ENCODE assay signal across 15 cellular contexts in the genomic region with DNA sequence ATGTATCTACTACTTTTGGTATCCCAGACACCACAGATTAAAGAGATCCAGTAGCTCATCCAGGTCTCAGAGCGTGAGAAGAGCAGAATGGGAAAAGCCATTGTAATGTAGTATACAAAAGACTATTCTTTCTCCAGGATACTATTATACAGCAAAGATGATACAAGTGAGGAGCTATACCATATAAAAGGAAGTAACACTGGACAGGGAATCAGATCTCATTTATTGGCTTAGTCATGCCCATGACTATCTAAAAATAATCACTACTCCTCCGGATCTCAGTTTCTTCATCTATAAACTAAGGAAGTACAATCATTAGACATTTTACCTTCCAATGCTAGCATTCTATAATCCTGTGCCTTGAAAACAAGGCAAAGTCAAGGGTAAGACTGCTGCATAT. TPM values are rescaled to one million over a fixed set of nuclear protein-coding genes. Genes with fewer than 3 reads are reported as not detected.
DNase-seq lines count a peak whose midpoint lies in the region; ATAC-seq and TF ChIP-seq lines count a peak whose summit lies in the region.
"Had no signal": no experiment of that assay in that cellular context is flagged by ENCODE, and none has a peak within 500 bp of the region (broad histone marks: within the 10 kb centered on the region; RNA-seq: fewer than 3 reads in every experiment).

No MANE protein-coding gene starts in this region.

- peaks cover 0 to 33% of the 10 kb centered on the region in 2 donors for H3K36me3 ChIP-seq in gastrocnemius medialis

- no peaks in the 10 kb centered on the region for H3K9me3 Mint-ChIP-seq in HFFc6
- H3K9me3 Mint-ChIP-seq in activated T-helper 2 cell treated with anti-CD3 and anti-CD28 coated beads, Interferon-gamma antibody, Interleukin-2, Interleukin-4, amounts not matched to agents 10 μg/mL and 5 μg/mL and 100 μg/mL, durations not matched to agents 14 hours and 24 hours and 36 hours = peaks cover 11% of the 10 kb centered on the region

- H3K4me3 ChIP-seq in gastrocnemius medialis = no peak overlapping the region

- H3K27ac Mint-ChIP-seq in HFFc6 = peak overlapping the region; percentile 55
- H3K27ac Mint-ChIP-seq in activated T-helper 2 cell treated with anti-CD3 and anti-CD28 coated beads, Interferon-gamma antibody, Interleukin-2, Interleukin-4, amounts not matched to agents 10 μg/mL and 5 μg/mL and 100 μg/mL, durations not matched to agents 14 hours and 24 hours and 36 hours = peak overlapping the region; percentile 51

- no peak for TF ChIP-seq POLR2A in gastrocnemius medialis (IDR thresholded peaks at IDR 0.05)

- TF ChIP-seq CTCF in HFFc6 (IDR thresholded peaks at IDR 0.05) = no peak
- no peak for TF ChIP-seq CTCF in gastrocnemius medialis (IDR thresholded peaks at IDR 0.05 in 4 of 5, conservative IDR thresholded peaks at IDR 0.05 in 1 of 5)

- H3K27me3 ChIP-seq in gastrocnemius medialis = no peaks in the 10 kb centered on the region

- DNase-seq in CD1c-positive myeloid dendritic cell (ENCODE audit: extremely low spot score) (peak; percentile 35), HFFc6 (no peak), gastrocnemius medialis (no peak), NCI-H2029 (lab: John Stamatoyannopoulos, UW) (no peak), T-helper 1 cell (no peak)
- no peak for DNase-seq in activated T-helper 2 cell treated with anti-CD3 and anti-CD28 coated beads, Interferon-gamma antibody, Interleukin-2, Interleukin-4, amounts not matched to agents 10 μg/mL and 5 μg/mL and 100 μg/mL, durations not matched to agents 14 hours and 24 hours and 36 hours (ENCODE audit: low spot score)
- DNase-seq: NCI-H1092 treated with DMSO at 0.1 percent for 48 hours, NCI-H1694, NCI-H446 treated with DMSO at 0.1 percent for 48 hours, NCI-H748 treated with DMSO at 0.1 percent for 48 hours, SHP77 had no signal

- intact Hi-C loops in activated T-helper 2 cell treated with anti-CD3 and anti-CD28 coated beads, Interferon-gamma antibody, Interleukin-2, Interleukin-4, amounts not matched to agents 10 μg/mL and 5 μg/mL and 100 μg/mL, durations not matched to agents 14 hours and 24 hours and 36 hours (cut with micrococcal nuclease) = no loop called here
- intact Hi-C loops in gastrocnemius medialis (cut with DNase I; ENCODE audit: low total_unique reads) = no loop called here

- peak overlapping the region in 3 of 4 donors; percentile 20 to 43 (median 25) for H3K27ac ChIP-seq in gastrocnemius medialis

- H3K9me3 ChIP-seq in gastrocnemius medialis = no peaks in the 10 kb centered on the region

- H3K4me3 Mint-ChIP-seq in HFFc6 = peak overlapping the region; percentile 36; the same call in 1 of the 2 replicates
- H3K4me3 Mint-ChIP-seq in activated T-helper 2 cell treated with anti-CD3 and anti-CD28 coated beads, Interferon-gamma antibody, Interleukin-2, Interleukin-4, amounts not matched to agents 10 μg/mL and 5 μg/mL and 100 μg/mL, durations not matched to agents 14 hours and 24 hours and 36 hours (ENCODE audit: low read depth) = no peak overlapping the region

- H3K36me3 Mint-ChIP-seq in HFFc6 (ENCODE audit: low read depth) = peaks cover 26% of the 10 kb centered on the region
- peaks cover 74% of the 10 kb centered on the region for H3K36me3 Mint-ChIP-seq in activated T-helper 2 cell treated with anti-CD3 and anti-CD28 coated beads, Interferon-gamma antibody, Interleukin-2, Interleukin-4, amounts not matched to agents 10 μg/mL and 5 μg/mL and 100 μg/mL, durations not matched to agents 14 hours and 24 hours and 36 hours (ENCODE audit: low read depth)

- no peaks in the 10 kb centered on the region for H3K27me3 Mint-ChIP-seq in HFFc6 (ENCODE audit: insufficient read depth)
- no peaks in the 10 kb centered on the region for H3K27me3 Mint-ChIP-seq in activated T-helper 2 cell treated with anti-CD3 and anti-CD28 coated beads, Interferon-gamma antibody, Interleukin-2, Interleukin-4, amounts not matched to agents 10 μg/mL and 5 μg/mL and 100 μg/mL, durations not matched to agents 14 hours and 24 hours and 36 hours (ENCODE audit: low read depth)

- peaks cover 52% of the 10 kb centered on the region for H3K4me1 Mint-ChIP-seq in HFFc6 (ENCODE audit: low read depth)
- peaks cover 21% of the 10 kb centered on the region for H3K4me1 Mint-ChIP-seq in activated T-helper 2 cell treated with anti-CD3 and anti-CD28 coated beads, Interferon-gamma antibody, Interleukin-2, Interleukin-4, amounts not matched to agents 10 μg/mL and 5 μg/mL and 100 μg/mL, durations not matched to agents 14 hours and 24 hours and 36 hours (ENCODE audit: low read depth)

- ATAC-seq in gastrocnemius medialis (peak in 1 of 2 donors; percentile 60), HG03469 (IDR thresholded peaks at IDR 0.05; ENCODE audit: unreplicated experiment) (no peak)
- ATAC-seq: SK-N-SH treated with all-trans-retinoic acid at 6 μM for 48 hours had no signal

- in situ Hi-C loops in gastrocnemius medialis (cut with MboI; ENCODE audit: low sequenced_read_pairs in 4 of 4) = no loop called here

- H3K4me1 ChIP-seq in gastrocnemius medialis = peaks cover 11 to 17% of the 10 kb centered on the region in 2 donors

RNA-seq across cellular contexts. Expression of a gene that starts 19.4 kb away (rescaled TPM):
- 10 to 100 TPM; 19.3 to 26.0 (median 23.8) TPM for total RNA-seq in HFFc6 (2021; fragmentation: NEBNext Ultra II Directional; extraction: Animal tissue kit (Norgen Biotek cat#: 25700))
- 17.5 and 18.7 TPM in 2 replicates for total RNA-seq in activated T-helper 2 cell treated with anti-CD3 and anti-CD28 coated beads, Interferon-gamma antibody, Interleukin-2, Interleukin-4, amounts not matched to agents 10 μg/mL and 5 μg/mL and 100 μg/mL, durations not matched to agents 14 hours and 24 hours and 36 hours
- 10 to 100 TPM; 20.0 to 29.5 (median 27.2) TPM for total RNA-seq in gastrocnemius medialis

RNA-seq across cellular contexts. Expression of a gene that starts 19.8 kb away (rescaled TPM):
- total RNA-seq in HFFc6 (2021; fragmentation: NEBNext Ultra II Directional; extraction: Animal tissue kit (Norgen Biotek cat#: 25700)) = 10 to 100 TPM; 12.9 to 24.5 (median 19.1) TPM
- total RNA-seq in activated T-helper 2 cell treated with anti-CD3 and anti-CD28 coated beads, Interferon-gamma antibody, Interleukin-2, Interleukin-4, amounts not matched to agents 10 μg/mL and 5 μg/mL and 100 μg/mL, durations not matched to agents 14 hours and 24 hours and 36 hours = 19.7 and 21.6 TPM in 2 replicates
- total RNA-seq in gastrocnemius medialis = not detected
- total RNA-seq: H4 had no signal

RNA-seq across cellular contexts. Expression of a gene that starts 31.5 kb away (rescaled TPM):
- not detected for total RNA-seq in HFFc6 (2021; fragmentation: NEBNext Ultra II Directional; extraction: Animal tissue kit (Norgen Biotek cat#: 25700))
- total RNA-seq in activated T-helper 2 cell treated with anti-CD3 and anti-CD28 coated beads, Interferon-gamma antibody, Interleukin-2, Interleukin-4, amounts not matched to agents 10 μg/mL and 5 μg/mL and 100 μg/mL, durations not matched to agents 14 hours and 24 hours and 36 hours = not detected in 2 replicates
- total RNA-seq in gastrocnemius medialis = 100 to 1,000 TPM; 107 to 214 (median 147) TPM
- total RNA-seq: H4, HT1080 had no signal

Comparison
In these comparisons a context has a peak if more than half of its experiments do, and no peak if none do; other contexts are left out.
1. RNA of a gene that starts 19.8 kb away (total RNA-seq): 19.7 to 21.6 TPM in activated T-helper 2 cell treated with anti-CD3 and anti-CD28 coated beads, Interferon-gamma antibody, Interleukin-2, Interleukin-4, amounts not matched to agents 10 μg/mL and 5 μg/mL and 100 μg/mL, durations not matched to agents 14 hours and 24 hours and 36 hours and 12.9 to 24.5 TPM in HFFc6; not detected in gastrocnemius medialis; every median in the first group is over 10 times any median in the second.
2. RNA of a gene that starts 31.5 kb away (total RNA-seq): 107 to 214 TPM in gastrocnemius medialis; not detected in HFFc6 and not detected in activated T-helper 2 cell treated with anti-CD3 and anti-CD28 coated beads, Interferon-gamma antibody, Interleukin-2, Interleukin-4, amounts not matched to agents 10 μg/mL and 5 μg/mL and 100 μg/mL, durations not matched to agents 14 hours and 24 hours and 36 hours; every median in the first group is over 100 times any median in the second.